ENCODE assay signal across 21 cellular contexts in the genomic region with DNA sequence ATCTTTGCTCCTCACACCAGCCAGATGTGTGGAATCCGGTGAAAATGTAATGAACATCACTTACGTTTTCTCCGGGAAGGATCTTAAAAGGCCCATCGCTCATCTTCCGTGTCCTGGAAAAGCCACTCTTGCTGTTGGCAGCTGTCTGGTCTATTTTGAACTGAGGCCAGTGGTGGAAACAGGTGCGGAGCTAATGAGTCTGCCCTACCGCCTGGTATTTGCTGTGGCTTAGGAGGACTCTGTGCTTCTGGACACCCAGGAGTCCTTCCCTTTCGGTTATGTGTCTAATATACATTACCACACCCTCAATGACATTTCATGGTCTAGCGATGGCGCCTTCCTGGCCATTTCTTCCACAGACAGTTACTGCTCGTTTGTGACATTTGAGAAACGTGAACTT.
"Had no signal": no experiment of that assay in that cellular context is flagged by ENCODE, and none has a peak within 500 bp of the region (broad histone marks: within the 10 kb centered on the region; RNA-seq: fewer than 3 reads in every experiment).

No MANE protein-coding gene starts in this region.

- H3K4me1 ChIP-seq: Peyer's patch, SJSA1 had no signal

- ATAC-seq: Right ventricle myocardium inferior had no signal

- DNase-seq: KBM-7, MG63, NCI-H1092, NCI-H1105 treated with DMSO at 0.1 percent for 48 hours, NCI-H1417 treated with DMSO at 0.1 percent for 48 hours, NCI-H146, NCI-H1694 treated with DMSO at 0.1 percent for 48 hours, NCI-H1930, NCI-H2171 treated with DMSO at 0.1 percent for 48 hours, NCI-H345, NCI-H446 treated with DMSO at 0.1 percent for 48 hours, NCI-H510A treated with DMSO at 0.1 percent for 48 hours, NCI-H526, NCI-H82, OCI-M1, Peyer's patch, SHP77 treated with DMSO at 0.1 percent for 48 hours had no signal

- H3K9me3 ChIP-seq: MG63, Peyer's patch, SJSA1 had no signal

- H3K36me3 ChIP-seq: MG63, Peyer's patch, SJSA1 had no signal

- H3K4me2 ChIP-seq: PC-9 had no signal

- H3K27me3 ChIP-seq: MG63, Peyer's patch, SJSA1 had no signal

- H3K4me3 ChIP-seq: MG63, PC-9, Peyer's patch, SJSA1, SK-N-MC had no signal

- H2AFZ ChIP-seq: PC-9 had no signal

- H3K27ac ChIP-seq: PC-9, Peyer's patch, SJSA1, SK-N-MC had no signal
